1 cellular context compared by ENCODE assay signal in genomic region chr9:128706045-128706444, GRCh38.
TF ChIP-seq lines count a peak whose summit lies in the region.

No MANE protein-coding gene starts in this region.

TF ChIP-seq in HepG2, 621 proteins besides CTCF, POLR2A, EP300 and RAD21:
- TF ChIP-seq ZSCAN22 (CRISPR knock-in tag; IDR thresholded peaks at IDR 0.05) (peak; percentile 92), ZNF329 (CRISPR knock-in tag; IDR thresholded peaks at IDR 0.05; ENCODE audit: low read depth) (no peak)
